ENCODE assay signal across 38 cellular contexts in the genomic region with DNA sequence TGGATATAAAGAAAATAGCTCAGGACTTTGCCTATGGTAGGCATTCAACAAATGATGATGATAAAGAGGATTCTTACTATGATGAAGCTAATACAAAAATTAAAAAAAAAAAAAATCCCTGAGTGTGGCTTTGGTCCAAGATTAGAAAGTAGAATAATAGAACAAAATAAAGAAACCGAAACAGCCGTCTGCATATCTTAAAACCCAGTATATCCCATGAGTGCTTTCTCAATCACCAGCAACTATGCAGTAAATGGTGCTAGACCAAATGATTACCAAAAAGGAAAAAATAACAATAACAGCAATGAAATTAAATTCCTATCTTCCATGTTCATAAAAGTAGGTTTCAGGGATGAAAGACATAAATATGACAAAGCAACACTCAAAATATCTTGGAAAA. TPM values are rescaled to one million over a fixed set of nuclear protein-coding genes. Genes with fewer than 3 reads are reported as not detected.
"Had no signal": no experiment of that assay in that cellular context is flagged by ENCODE, and none has a peak within 500 bp of the region (broad histone marks: within the 10 kb centered on the region; RNA-seq: fewer than 3 reads in every experiment).

No MANE protein-coding gene starts in this region.

- H3K27me3 ChIP-seq: MG63 had no signal

- H3K36me3 ChIP-seq: MG63 had no signal

- DNase-seq: Karpas-422, Kasumi-1, MG63, MV-4-11, NCI-H1048, NCI-H1092, NCI-H1092 treated with DMSO at 0.1 percent for 48 hours, NCI-H1105, NCI-H1105 treated with DMSO at 0.1 percent for 48 hours, NCI-H1417, NCI-H1417 treated with DMSO at 0.1 percent for 48 hours, NCI-H1436, NCI-H1436 treated with DMSO at 0.1 percent for 48 hours, NCI-H146, NCI-H1694, NCI-H1694 treated with DMSO at 0.1 percent for 48 hours, NCI-H187, NCI-H187 treated with DMSO at 0.1 percent for 48 hours, NCI-H1930, NCI-H2029, NCI-H2029 treated with DMSO at 0.1 percent for 48 hours, NCI-H2081, NCI-H2081 treated with DMSO at 0.1 percent for 48 hours, NCI-H2107, NCI-H2171, NCI-H2171 treated with DMSO at 0.1 percent for 48 hours, NCI-H2227 treated with DMSO at 0.1 percent for 48 hours, NCI-H226, NCI-H345, NCI-H446, NCI-H446 treated with DMSO at 0.1 percent for 48 hours, NCI-H510A, NCI-H510A treated with DMSO at 0.1 percent for 48 hours, NCI-H524, NCI-H524 treated with DMSO at 0.1 percent for 48 hours had no signal

- H3K9me3 ChIP-seq: MG63 had no signal

- H3K4me3 ChIP-seq: MG63 had no signal

RNA-seq across cellular contexts. Expression of a gene that starts 59.3 kb away (rescaled TPM):
- total RNA-seq: LHCN-M2, M059J, MCF 10A had no signal
